ENCODE assay signal across 30 cellular contexts in genomic region chr10:5338010-5338409, GRCh38. TPM values are rescaled to one million over a fixed set of nuclear protein-coding genes. Genes with fewer than 3 reads are reported as not detected.
DNase-seq lines count a peak whose midpoint lies in the region; ATAC-seq, FAIRE-seq and TF ChIP-seq lines count a peak whose summit lies in the region.
"Had no signal": no experiment of that assay in that cellular context is flagged by ENCODE, and none has a peak within 500 bp of the region (broad histone marks: within the 10 kb centered on the region; RNA-seq: fewer than 3 reads in every experiment).

No MANE protein-coding gene starts in this region.

- no peaks in the 10 kb centered on the region for H3K9me1 ChIP-seq in K562 (ENCODE audit: control insufficient read depth, insufficient read depth, low read length)

- TF ChIP-seq CTCF in activated CD8-positive, alpha-beta T cell treated with anti-CD3 and anti-CD28 coated beads for 36 hours (IDR thresholded peaks at IDR 0.05), result no peak
- TF ChIP-seq CTCF in HEK293 (tag by site-specific recombination; IDR thresholded peaks at IDR 0.05) (no peak), K562 (IDR thresholded peaks at IDR 0.05 in 2 of 3, conservative IDR thresholded peaks at IDR 0.05 in 1 of 3; ENCODE audit: insufficient read depth in 2 of 3, low read depth in 1 of 3, low read length in 3 of 3) (no peak)

- H3K4me1 ChIP-seq in HEK293 (ENCODE audit: control insufficient read depth, insufficient read depth, low read length) (no peaks in the 10 kb centered on the region), K562 (replicated peaks in 1 of 2; ENCODE audit: control insufficient read depth in 2 of 2, insufficient read depth in 2 of 2, low read length in 2 of 2) (peaks cover 0 to 2% of the 10 kb centered on the region in 2 experiments; a peak in 2 of 5 replicates)
- H3K4me1 ChIP-seq: BE2C, BLaER1 had no signal

- no peaks in the 10 kb centered on the region for H3K36me3 Mint-ChIP-seq in activated CD8-positive, alpha-beta T cell treated with anti-CD3 and anti-CD28 coated beads, Interleukin-2, amount 10 ng/mL, durations not matched to agents 7 days and 5 days (ENCODE audit: low read depth)
- H3K36me3 Mint-ChIP-seq in activated CD8-positive, alpha-beta T cell treated with anti-CD3 and anti-CD28 coated beads for 36 hours (ENCODE audit: low read depth), result no peaks in the 10 kb centered on the region
- H3K36me3 Mint-ChIP-seq: CD14-positive monocyte; CD4-positive, alpha-beta memory T cell; CD4-positive, CD25-positive, alpha-beta regulatory T cell had no signal

- H3K36me3 ChIP-seq in HEK293 (ENCODE audit: control insufficient read depth in 2 of 2, insufficient read depth in 1 of 2, low read length in 2 of 2) (no peaks in the 10 kb centered on the region), K562 (ENCODE audit: control insufficient read depth, insufficient read depth, low read length) (no peaks in the 10 kb centered on the region)
- H3K36me3 ChIP-seq: BE2C, BLaER1 had no signal

- FAIRE-seq in K562 (lab: Jason Lieb, UNC), result no peak
- FAIRE-seq: A204.1, GM12878, GM12892, GM18507 had no signal

- TF ChIP-seq EP300 in K562 (IDR thresholded peaks at IDR 0.05; ENCODE audit: low read length), result no peak

- intact Hi-C loops in activated CD8-positive, alpha-beta T cell treated with anti-CD3 and anti-CD28 coated beads for 36 hours (cut with micrococcal nuclease), result no loop called here
- intact Hi-C loops in K562 (cut with micrococcal nuclease), result no loop called here

- no peak overlapping the region for H3K9ac ChIP-seq in K562 (ENCODE audit: insufficient read depth in 1 of 2, low read depth in 2 of 2, low read length in 2 of 2)
- H3K9ac ChIP-seq: BLaER1 had no signal

- no peaks in the 10 kb centered on the region for H4K20me1 ChIP-seq in K562 (replicated peaks; ENCODE audit: control insufficient read depth, insufficient read depth, low read length)
- H4K20me1 ChIP-seq: BLaER1 had no signal

- no TSS peak for BruUV-seq in K562 (replicated peaks; lab: Mats Ljungman, UMichigan)

- CTCF ChIA-PET in activated CD8-positive, alpha-beta T cell treated with anti-CD3 and anti-CD28 coated beads, Interleukin-2, amount 10 ng/mL, durations not matched to agents 7 days and 5 days (lab: Charles Lee), result no interaction called here
- CTCF ChIA-PET in activated CD8-positive, alpha-beta T cell treated with anti-CD3 and anti-CD28 coated beads for 36 hours (lab: Charles Lee), result no interaction called here
- CTCF ChIA-PET in HEK293 (lab: Yijun Ruan, JAX), result no interaction called here
- CTCF ChIA-PET in K562 (lab: Yijun Ruan, JAX; ENCODE audit: low intra/inter-chr PET ratio), result no interaction called here

- no peaks in the 10 kb centered on the region for H3K9me3 Mint-ChIP-seq in activated CD8-positive, alpha-beta T cell treated with anti-CD3 and anti-CD28 coated beads, Interleukin-2, amount 10 ng/mL, durations not matched to agents 7 days and 5 days (ENCODE audit: insufficient read depth)
- no peaks in the 10 kb centered on the region for H3K9me3 Mint-ChIP-seq in activated CD8-positive, alpha-beta T cell treated with anti-CD3 and anti-CD28 coated beads for 36 hours

- H3K4me3 Mint-ChIP-seq in activated CD8-positive, alpha-beta T cell treated with anti-CD3 and anti-CD28 coated beads, Interleukin-2, amount 10 ng/mL, durations not matched to agents 7 days and 5 days, result no peak overlapping the region
- H3K4me3 Mint-ChIP-seq in activated CD8-positive, alpha-beta T cell treated with anti-CD3 and anti-CD28 coated beads for 36 hours, result no peak overlapping the region
- H3K4me3 Mint-ChIP-seq: CD14-positive monocyte; CD4-positive, alpha-beta memory T cell; CD4-positive, CD25-positive, alpha-beta regulatory T cell; CD8-positive, alpha-beta memory T cell had no signal

- H3K27ac ChIP-seq in HEK293 (ENCODE audit: extremely low read depth, low read depth, low read length) (no peak overlapping the region), K562 (ENCODE audit: extremely low read depth, low read depth, low read length) (no peak overlapping the region)
- H3K27ac ChIP-seq: BLaER1 had no signal

- no peak for TF ChIP-seq POLR2A in K562 (conservative IDR thresholded peaks at IDR 0.05)

- no peak for ATAC-seq in activated CD8-positive, alpha-beta T cell treated with anti-CD3 and anti-CD28 coated beads, Interleukin-2, amount 10 ng/mL, durations not matched to agents 7 days and 5 days
- no peak for ATAC-seq in activated CD8-positive, alpha-beta T cell treated with anti-CD3 and anti-CD28 coated beads for 36 hours
- ATAC-seq in K562, result no peak
- ATAC-seq: GM12878 had no signal

- peaks cover 27% of the 10 kb centered on the region for H3K27me3 Mint-ChIP-seq in activated CD8-positive, alpha-beta T cell treated with anti-CD3 and anti-CD28 coated beads, Interleukin-2, amount 10 ng/mL, durations not matched to agents 7 days and 5 days (ENCODE audit: low read depth)
- no peaks in the 10 kb centered on the region for H3K27me3 Mint-ChIP-seq in activated CD8-positive, alpha-beta T cell treated with anti-CD3 and anti-CD28 coated beads for 36 hours
- H3K27me3 Mint-ChIP-seq: CD4-positive, alpha-beta memory T cell had no signal

- no peak overlapping the region for H3K4me3 ChIP-seq in HEK293 (ENCODE audit: low read depth, low read length)
- no peak overlapping the region for H3K4me3 ChIP-seq in K562
- H3K4me3 ChIP-seq: BLaER1, GM12878 had no signal

- in situ Hi-C loops in K562 (cut with MboI), result no loop called here

- H3K27ac Mint-ChIP-seq in activated CD8-positive, alpha-beta T cell treated with anti-CD3 and anti-CD28 coated beads, Interleukin-2, amount 10 ng/mL, durations not matched to agents 7 days and 5 days, result peak overlapping the region; percentile 2
- H3K27ac Mint-ChIP-seq in activated CD8-positive, alpha-beta T cell treated with anti-CD3 and anti-CD28 coated beads for 36 hours, result no peak overlapping the region
- H3K27ac Mint-ChIP-seq: CD14-positive monocyte; CD4-positive, CD25-positive, alpha-beta regulatory T cell; CD8-positive, alpha-beta memory T cell had no signal

- POLR2A ChIA-PET in activated CD8-positive, alpha-beta T cell treated with anti-CD3 and anti-CD28 coated beads, Interleukin-2, amount 10 ng/mL, durations not matched to agents 7 days and 5 days (lab: Charles Lee), result no interaction called here
- POLR2A ChIA-PET in activated CD8-positive, alpha-beta T cell treated with anti-CD3 and anti-CD28 coated beads for 36 hours (lab: Charles Lee), result no interaction called here
- POLR2A ChIA-PET in HEK293 (lab: Yijun Ruan, JAX) (no interaction called here), K562 (lab: Yijun Ruan, JAX) (interaction anchor here (0.7 kb wide), 1 partner anchor 192 kb away, joined by 3 read pairs; no protein-coding TSS in a partner anchor)

- no peak for DNase-seq in activated CD8-positive, alpha-beta T cell treated with anti-CD3 and anti-CD28 coated beads, Interleukin-2, amount 10 ng/mL, durations not matched to agents 7 days and 5 days
- DNase-seq in activated CD8-positive, alpha-beta T cell treated with anti-CD3 and anti-CD28 coated beads for 36 hours, result no peak
- DNase-seq in K562 (ENCODE audit: extremely low read depth in 1 of 4, low spot score in 3 of 4), result no peak
- DNase-seq in NOMO-1 treated with DMSO at 0.1 percent for 48 hours (lab: John Stamatoyannopoulos, UW; ENCODE audit: unreplicated experiment), result no peak
- DNase-seq: 8988T; ACHN; BE2C; C1 segment of cervical spinal cord; CD4-positive, alpha-beta memory T cell; CD4-positive, CD25-positive, alpha-beta regulatory T cell; CD8-positive, alpha-beta memory T cell; COR-L47; DMS 273 treated with DMSO at 0.1 percent for 48 hours; DMS153; DMS53; DMS79; DND-41; EL; GDM1 had no signal

- H3K79me2 ChIP-seq in K562 (ENCODE audit: control insufficient read depth, insufficient read depth, low read length), result no peaks in the 10 kb centered on the region

- no peak overlapping the region for H3K4me2 ChIP-seq in K562 (ENCODE audit: insufficient read depth, low read length)
- H3K4me2 ChIP-seq: BLaER1 had no signal

- no peaks in the 10 kb centered on the region for H3K9me3 ChIP-seq in HEK293 (ENCODE audit: control insufficient read depth, insufficient read depth, low read depth, low read length)
- no peaks in the 10 kb centered on the region; the same call in 1 of the 2 replicates for H3K9me3 ChIP-seq in K562 (replicated peaks; ENCODE audit: control insufficient read depth, insufficient read depth, low read depth, low read length)
- H3K9me3 ChIP-seq: BE2C, BLaER1 had no signal

- no peaks in the 10 kb centered on the region; a peak in 1 of 5 replicates for H3K27me3 ChIP-seq in K562 (ENCODE audit: control insufficient read depth in 2 of 2, insufficient read depth in 2 of 2, low read length in 2 of 2)
- H3K27me3 ChIP-seq: BE2C, BLaER1 had no signal

- no peak overlapping the region for H2AFZ ChIP-seq in K562 (ENCODE audit: low read depth, low read length)

- TF ChIP-seq RAD21 in K562 (CRISPR knock-in tag; conservative IDR thresholded peaks at IDR 0.05 in 1 of 2, IDR thresholded peaks at IDR 0.05 in 1 of 2), result no peak

- no peaks in the 10 kb centered on the region for H3K4me1 Mint-ChIP-seq in activated CD8-positive, alpha-beta T cell treated with anti-CD3 and anti-CD28 coated beads, Interleukin-2, amount 10 ng/mL, durations not matched to agents 7 days and 5 days (ENCODE audit: low read depth)
- H3K4me1 Mint-ChIP-seq in activated CD8-positive, alpha-beta T cell treated with anti-CD3 and anti-CD28 coated beads for 36 hours (ENCODE audit: low read depth), result no peaks in the 10 kb centered on the region

TF ChIP-seq in HEK293, 187 proteins besides CTCF, POLR2A, EP300 and RAD21 (continues in another document):
- no peak for TF ChIP-seq ZNF558 (tag by site-specific recombination; IDR thresholded peaks at IDR 0.05)

RNA-seq across cellular contexts. Expression of gene UCN3, which starts 26.8 kb away (rescaled TPM):
- not detected for total RNA-seq in activated CD8-positive, alpha-beta T cell treated with anti-CD3 and anti-CD28 coated beads, Interleukin-2, amount 10 ng/mL, durations not matched to agents 7 days and 5 days
- not detected for total RNA-seq in activated CD8-positive, alpha-beta T cell treated with anti-CD3 and anti-CD28 coated beads for 36 hours
- not detected in 2 replicates for total RNA-seq in K562 (2011; cell fraction: chromatin; rRNA removed; ENCODE audit: low replicate concordance)
- not detected in 2 replicates for total RNA-seq in K562 (2011; cell fraction: nucleolus; rRNA removed)
- not detected in 2 replicates for total RNA-seq in K562 (2011; cell fraction: nucleoplasm; rRNA removed)
- not detected in 2 replicates for total RNA-seq in K562 (2014; rRNA removed)
- total RNA-seq in K562 (2014; rRNA removed; fragmentation: Illumina TruSeq; extraction: Trizol), result not detected in 2 replicates
- total RNA-seq in K562 (2015; rRNA removed; fragmentation: Illumina TruSeq; extraction: Trizol), result not detected in 2 replicates
- not detected in 2 replicates for total RNA-seq in K562 (2021)
- polyA plus RNA-seq in K562 (2011; rRNA removed), result not detected in 2 replicates
- not detected in 2 replicates for polyA plus RNA-seq in K562 (2011; cell fraction: cytosol; rRNA removed)
- not detected in 2 replicates for polyA plus RNA-seq in K562 (2011; cell fraction: nucleus; rRNA removed)
- not detected in 2 replicates for polyA plus RNA-seq in K562 (2012)
- not detected in 2 replicates for polyA plus RNA-seq in K562 (2014; fragmentation: Illumina TruSeq; extraction: Trizol)
- polyA plus RNA-seq in K562 (2014; fragmentation: Nextera tagmentation; extraction: Ambion mirVana), result not detected
- polyA plus RNA-seq in K562 (2014; rRNA removed), result not detected in 2 replicates
- not detected in 2 replicates for polyA minus RNA-seq in K562 (2011; rRNA and poly(A)+ RNA removed)
- polyA minus RNA-seq in K562 (2011; cell fraction: cytosol; rRNA and poly(A)+ RNA removed), result not detected in 2 replicates
- not detected in 2 replicates for polyA minus RNA-seq in K562 (2011; cell fraction: nucleus; rRNA and poly(A)+ RNA removed)
- total RNA-seq: A673; CD4-positive, alpha-beta memory T cell; CD4-positive, CD25-positive, alpha-beta regulatory T cell; CD8-positive, alpha-beta memory T cell; Daoy; G401; GM12878 had no signal
- polyA plus RNA-seq: AG04450; CD14-positive monocyte; CD4-positive, alpha-beta memory T cell; CD4-positive, CD25-positive, alpha-beta regulatory T cell; CD8-positive, alpha-beta memory T cell; GM12878 had no signal
